16 cellular contexts compared by ENCODE assay signal in the genomic region with DNA sequence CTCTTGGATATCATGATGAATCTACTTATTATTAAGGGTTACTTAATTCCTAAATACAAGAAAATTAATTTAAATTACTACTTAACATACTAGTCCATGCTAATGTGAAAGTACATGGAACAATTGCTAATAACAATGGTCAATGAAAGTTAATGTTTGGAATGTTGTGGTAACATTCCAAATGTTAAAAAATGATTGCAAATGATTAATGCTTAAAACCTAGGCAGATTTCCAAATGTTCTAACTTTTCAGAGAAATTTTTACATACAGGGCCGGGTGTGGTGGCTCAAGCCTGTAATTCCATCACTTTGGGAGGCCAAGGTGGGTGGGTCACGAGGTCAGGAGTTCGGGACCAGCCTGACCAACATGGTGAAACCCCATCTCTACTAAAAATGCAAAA.
"Had no signal": no experiment of that assay in that cellular context is flagged by ENCODE, and none has a peak within 500 bp of the region (broad histone marks: within the 10 kb centered on the region; RNA-seq: fewer than 3 reads in every experiment).

No MANE protein-coding gene starts in this region.

- H3K4me1 ChIP-seq: gastroesophageal sphincter, parathyroid adenoma, prostate gland, right lobe of liver, testis, transverse colon had no signal

- H3K9me3 ChIP-seq: gastroesophageal sphincter, prostate gland, right lobe of liver, testis, transverse colon had no signal

- H3K4me3 ChIP-seq: gastroesophageal sphincter, prostate gland, right lobe of liver, testis, transverse colon had no signal

- ATAC-seq: gastroesophageal sphincter; left colon; left ventricle myocardium superior; right lobe of liver; stimulated activated naive B cell treated with anti-CD40 and anti-IgM and Interleukin-4, amounts not matched to agents 10 μg/mL and 1 μg/mL and 100 μg/mL, for 72 hours; stimulated activated naive CD8-positive, alpha-beta T cell treated with anti-CD3 and anti-CD28 coated beads, Interleukin-15, amount 100 ng/mL, for 72 hours had no signal

- DNase-seq: effector memory CD4-positive, alpha-beta T cell; foreskin fibroblast; glutamatergic neuron; left colon; left ventricle myocardium superior; mesendoderm; naive B cell; right lobe of liver; stimulated activated CD4-positive, alpha-beta T cell treated with anti-CD3 and anti-CD28 coated beads, Interleukin-4, amount 100 ng/mL, for 24 hours; stimulated activated naive B cell treated with anti-CD40 and anti-IgM and Interleukin-4, amounts not matched to agents 10 μg/mL and 1 μg/mL and 100 μg/mL, for 72 hours; stimulated activated naive CD8-positive, alpha-beta T cell treated with anti-CD3 and anti-CD28 coated beads, Interleukin-15, amount 100 ng/mL, for 72 hours; testis; transverse colon had no signal

- H3K9ac ChIP-seq: parathyroid adenoma had no signal

- H3K36me3 ChIP-seq: gastroesophageal sphincter, prostate gland, right lobe of liver, transverse colon had no signal

- H3K27ac ChIP-seq: gastroesophageal sphincter, parathyroid adenoma, prostate gland, right lobe of liver, testis, transverse colon had no signal
